8 cellular contexts compared by ENCODE assay signal in genomic region chrX:48919360-48919821, GRCh38. TPM values are rescaled to one million over a fixed set of nuclear protein-coding genes. Genes with fewer than 3 reads are reported as not detected.
DNase-seq lines count a peak whose midpoint lies in the region; ATAC-seq, FAIRE-seq and TF ChIP-seq lines count a peak whose summit lies in the region.

No MANE protein-coding gene starts in this region.

- H3K36me3 ChIP-seq in ectodermal cell (ENCODE audit: control insufficient read depth, insufficient read depth, low read length): no peaks in the 10 kb centered on the region
- peaks cover 17 to 22% of the 10 kb centered on the region in 2 donors for H3K36me3 ChIP-seq in muscle layer of duodenum (ENCODE audit: control insufficient read depth in 1 of 2, insufficient read depth in 2 of 2, low read length in 2 of 2)

- TF ChIP-seq CTCF in RWPE1 (conservative IDR thresholded peaks at IDR 0.05; ENCODE audit: low read depth): no peak

- CTCF ChIA-PET in RWPE1 (lab: Yijun Ruan, JAX): no interaction called here

- POLR2A ChIA-PET in RWPE1 (lab: Yijun Ruan, JAX; ENCODE audit: low non-redundant PET): no interaction called here

- H3K9me3 ChIP-seq in ectodermal cell (ENCODE audit: control insufficient read depth, low read length) (no peaks in the 10 kb centered on the region), muscle layer of duodenum (ENCODE audit: control insufficient read depth in 1 of 2, low read length in 2 of 2) (no peaks in the 10 kb centered on the region)

- 2% methylated on average over 15 of the region's 15 CpGs for WGBS in ectodermal cell, 2 experiments

- no peak for FAIRE-seq in RCC 7860 (lab: Jason Lieb, UNC)

- DNase-seq in NK-92 treated with Interleukin-12 subunit alpha and Interleukin-12 subunit beta, amount 100 ng/mL, for 24 hours (lab: John Stamatoyannopoulos, UW): peak; percentile 50
- DNase-seq in NK-92 (lab: John Stamatoyannopoulos, UW; ENCODE audit: unreplicated experiment) (no peak), RWPE1 (ENCODE audit: low spot score) (peak; percentile 8), NCI-H1048 (lab: John Stamatoyannopoulos, UW) (no peak), RCC 7860 (ENCODE audit: low spot score) (no peak)

- no peaks in the 10 kb centered on the region for H3K27me3 ChIP-seq in ectodermal cell (ENCODE audit: control insufficient read depth, insufficient read depth, low read length, poor library complexity, severe bottlenecking)
- no peaks in the 10 kb centered on the region for H3K27me3 ChIP-seq in muscle layer of duodenum (ENCODE audit: low read depth, low read length)

- H3K4me1 ChIP-seq in ectodermal cell (ENCODE audit: control insufficient read depth, insufficient read depth, low read length) (no peaks in the 10 kb centered on the region), muscle layer of duodenum (ENCODE audit: control insufficient read depth in 1 of 2, insufficient read depth in 2 of 2, low read length in 2 of 2) (peaks cover 0 to 8% of the 10 kb centered on the region in 2 donors)

- H3K4me3 ChIP-seq in ectodermal cell (ENCODE audit: insufficient read depth, low read depth, low read length): peak overlapping the region; percentile 31
- peak overlapping the region; percentile 37 to 66 for H3K4me3 ChIP-seq in muscle layer of duodenum (ENCODE audit: low read depth in 1 of 2, low read length in 2 of 2)

- ATAC-seq in GM21360 (IDR thresholded peaks at IDR 0.05; ENCODE audit: unreplicated experiment): no peak

- H3K27ac ChIP-seq in RWPE1 (peak overlapping the region; percentile 85), ectodermal cell (ENCODE audit: insufficient read depth, low read depth, low read length, poor library complexity, severe bottlenecking) (peak overlapping the region; percentile 86), muscle layer of duodenum (ENCODE audit: low read length) (peak overlapping the region; percentile 45)

RNA-seq across cellular contexts. Expression of gene PIM2, which starts 0.6 kb away (rescaled TPM):
- polyA plus RNA-seq in ectodermal cell (2013, experiment 1 of 4): 12.5 TPM
- 13.9 TPM for polyA plus RNA-seq in ectodermal cell (2013, experiment 2 of 4)
- polyA plus RNA-seq in ectodermal cell (2013, experiment 3 of 4): 10.5 TPM
- polyA plus RNA-seq in ectodermal cell (2013, experiment 4 of 4): 11.4 TPM

RNA-seq across cellular contexts. Expression of gene SLC35A2, which starts 7.9 kb away (rescaled TPM):
- 18.2 TPM for polyA plus RNA-seq in ectodermal cell (2013, experiment 1 of 4)
- polyA plus RNA-seq in ectodermal cell (2013, experiment 2 of 4): 25.0 TPM
- 14.1 TPM for polyA plus RNA-seq in ectodermal cell (2013, experiment 3 of 4)
- 15.4 TPM for polyA plus RNA-seq in ectodermal cell (2013, experiment 4 of 4)

RNA-seq across cellular contexts. Expression of gene PQBP1, which starts 21.7 kb away (rescaled TPM):
- 80.0 TPM for polyA plus RNA-seq in ectodermal cell (2013, experiment 1 of 4)
- polyA plus RNA-seq in ectodermal cell (2013, experiment 2 of 4): 71.3 TPM
- polyA plus RNA-seq in ectodermal cell (2013, experiment 3 of 4): 58.9 TPM
- 62.3 TPM for polyA plus RNA-seq in ectodermal cell (2013, experiment 4 of 4)

RNA-seq across cellular contexts. Expression of gene TIMM17B, which starts 21.8 kb away (rescaled TPM):
- polyA plus RNA-seq in ectodermal cell (2013, experiment 1 of 4): 74.6 TPM
- 75.7 TPM for polyA plus RNA-seq in ectodermal cell (2013, experiment 2 of 4)
- 67.5 TPM for polyA plus RNA-seq in ectodermal cell (2013, experiment 3 of 4)
- 81.2 TPM for polyA plus RNA-seq in ectodermal cell (2013, experiment 4 of 4)

RNA-seq across cellular contexts. Expression of gene OTUD5, which starts 38.0 kb away (rescaled TPM):
- polyA plus RNA-seq in ectodermal cell (2013, experiment 1 of 4): 60.9 TPM
- polyA plus RNA-seq in ectodermal cell (2013, experiment 2 of 4): 66.5 TPM
- 50.6 TPM for polyA plus RNA-seq in ectodermal cell (2013, experiment 3 of 4)
- 52.6 TPM for polyA plus RNA-seq in ectodermal cell (2013, experiment 4 of 4)

Comparison
In these comparisons a context has a peak if more than half of its experiments do, and no peak if none do; other contexts are left out.
1. DNase-seq: peak in NK-92 treated with Interleukin-12 subunit alpha and Interleukin-12 subunit beta, amount 100 ng/mL, for 24 hours (single experiment) and RWPE1 (single experiment); none in NK-92 (single experiment), NCI-H1048 (single experiment) and RCC 7860 (single experiment).
2. Peak in every context shown above with its lines, with median percentiles within 50 percentile points of each other: H3K27ac ChIP-seq.